ENCODE assay signal across 8 cellular contexts in genomic region chr3:146161725-146162047, GRCh38. TPM values are rescaled to one million over a fixed set of nuclear protein-coding genes. Genes with fewer than 3 reads are reported as not detected.
A peak's percentile ranks its signal among the peaks of the same experiment; 100 is the strongest.
DNase-seq lines count a peak whose midpoint lies in the region; ATAC-seq lines count a peak whose summit lies in the region.

No MANE protein-coding gene starts in this region.

- peak overlapping the region; percentile 42 for H3K4me3 Mint-ChIP-seq in activated naive CD4-positive, alpha-beta T cell treated with anti-CD3 and anti-CD28 coated beads for 36 hours

- no peaks in the 10 kb centered on the region for H3K36me3 ChIP-seq in stomach smooth muscle (ENCODE audit: control insufficient read depth in 2 of 2, insufficient read depth in 2 of 2, low read length in 2 of 2)

- no peaks in the 10 kb centered on the region for H3K36me3 Mint-ChIP-seq in activated naive CD4-positive, alpha-beta T cell treated with anti-CD3 and anti-CD28 coated beads for 36 hours (ENCODE audit: low read depth)
- peaks cover 0 to 15% of the 10 kb centered on the region in 2 donors for H3K36me3 Mint-ChIP-seq in activated naive CD4-positive, alpha-beta T cell treated with anti-CD3 and anti-CD28 coated beads, Interleukin-2, amount 50 U/mL, for 72 hours

- no peaks in the 10 kb centered on the region for H3K9me3 Mint-ChIP-seq in activated naive CD4-positive, alpha-beta T cell treated with anti-CD3 and anti-CD28 coated beads for 36 hours
- H3K9me3 Mint-ChIP-seq in activated naive CD4-positive, alpha-beta T cell treated with anti-CD3 and anti-CD28 coated beads, Interleukin-2, amount 50 U/mL, for 72 hours: peaks cover 0 to 4% of the 10 kb centered on the region in 2 donors

- DNase-seq in activated naive CD4-positive, alpha-beta T cell treated with anti-CD3 and anti-CD28 coated beads for 36 hours: no peak
- DNase-seq in activated naive CD4-positive, alpha-beta T cell treated with anti-CD3 and anti-CD28 coated beads, Interleukin-2, amount 50 U/mL, for 72 hours (ENCODE audit: low spot score in 2 of 2): no peak
- DNase-seq in amniotic epithelial cell (ENCODE audit: low read depth) (peak; percentile 73), iris pigment epithelial cell (ENCODE audit: low read depth) (peak; percentile 74), NCI-H1930 (lab: John Stamatoyannopoulos, UW) (no peak)

- intact Hi-C loops in activated naive CD4-positive, alpha-beta T cell treated with anti-CD3 and anti-CD28 coated beads for 36 hours (cut with micrococcal nuclease): loop anchor here (5.0 kb wide), 1 partner anchor 381 kb away; the partner anchor contains the start of gene PLSCR1

- ATAC-seq in activated naive CD4-positive, alpha-beta T cell treated with anti-CD3 and anti-CD28 coated beads, Interleukin-2, amount 50 U/mL, for 72 hours: no peak
- ATAC-seq in GM21717 (IDR thresholded peaks at IDR 0.05; ENCODE audit: unreplicated experiment) (no peak), HG02973 (IDR thresholded peaks at IDR 0.05; ENCODE audit: unreplicated experiment) (no peak)

- H3K9ac ChIP-seq in stomach smooth muscle (ENCODE audit: low read length in 2 of 2): peak overlapping the region; percentile 96 to 98

- peaks cover 55% of the 10 kb centered on the region for H3K27me3 Mint-ChIP-seq in activated naive CD4-positive, alpha-beta T cell treated with anti-CD3 and anti-CD28 coated beads for 36 hours (ENCODE audit: low read depth)

- peaks cover 13% of the 10 kb centered on the region for H3K4me1 Mint-ChIP-seq in activated naive CD4-positive, alpha-beta T cell treated with anti-CD3 and anti-CD28 coated beads for 36 hours (ENCODE audit: low read depth)

- H3K9me3 ChIP-seq in stomach smooth muscle (ENCODE audit: control insufficient read depth in 2 of 2, low read length in 2 of 2): no peaks in the 10 kb centered on the region

- H3K4me1 ChIP-seq in stomach smooth muscle (ENCODE audit: control insufficient read depth, insufficient read depth, low read length): peaks cover 16% of the 10 kb centered on the region

- peak overlapping the region; percentile 98 for H3K27ac ChIP-seq in stomach smooth muscle (ENCODE audit: low read length)

- no peaks in the 10 kb centered on the region for H3K27me3 ChIP-seq in stomach smooth muscle (ENCODE audit: control insufficient read depth in 1 of 2, insufficient read depth in 2 of 2, low read length in 2 of 2)

- no peak overlapping the region for H3K27ac Mint-ChIP-seq in activated naive CD4-positive, alpha-beta T cell treated with anti-CD3 and anti-CD28 coated beads for 36 hours
- H3K27ac Mint-ChIP-seq in activated naive CD4-positive, alpha-beta T cell treated with anti-CD3 and anti-CD28 coated beads, Interleukin-2, amount 50 U/mL, for 72 hours: no peak overlapping the region

- peak overlapping the region; percentile 91 to 98 for H3K4me3 ChIP-seq in stomach smooth muscle (ENCODE audit: low read length in 2 of 2)

- CTCF ChIA-PET in activated naive CD4-positive, alpha-beta T cell treated with anti-CD3 and anti-CD28 coated beads for 36 hours (lab: Charles Lee): interaction anchor here (0.7 to 1.4 kb wide), 2 partner anchors 16 to 28 kb away, joined by 3 read pairs; no protein-coding TSS in a partner anchor

RNA-seq across cellular contexts. Expression of gene PLOD2, which starts 0.7 kb away (rescaled TPM):
- total RNA-seq in activated naive CD4-positive, alpha-beta T cell treated with anti-CD3 and anti-CD28 coated beads for 36 hours: under 1 TPM; 0.22 to 0.45 TPM
- total RNA-seq in activated naive CD4-positive, alpha-beta T cell treated with anti-CD3 and anti-CD28 coated beads, Interleukin-2, amount 50 U/mL, for 72 hours: 1 to 10 TPM in 1 of 2 donors, not detected in 1; 4.6 TPM

Comparison
In these comparisons a context has a peak if more than half of its experiments do, and no peak if none do; other contexts are left out.
1. DNase-seq: peak in amniotic epithelial cell (single experiment) and iris pigment epithelial cell (single experiment); none in activated naive CD4-positive, alpha-beta T cell treated with anti-CD3 and anti-CD28 coated beads for 36 hours (single experiment), activated naive CD4-positive, alpha-beta T cell treated with anti-CD3 and anti-CD28 coated beads, Interleukin-2, amount 50 U/mL, for 72 hours (0 of 2) and NCI-H1930 (0 of 2).